In genomic region chr18:36114251-36114650, GRCh38 we compare ENCODE assay signal across 27 cellular contexts.
"Had no signal": no experiment of that assay in that cellular context is flagged by ENCODE, and none has a peak within 500 bp of the region (broad histone marks: within the 10 kb centered on the region; RNA-seq: fewer than 3 reads in every experiment).

No MANE protein-coding gene starts in this region.

- ATAC-seq: activated CD4-positive, CD25-positive, alpha-beta regulatory T cell treated with anti-CD3 and anti-CD28 coated beads, Interleukin-2, amount 50 U/mL, for 24 hours; activated CD8-positive, alpha-beta T cell treated with anti-CD3 and anti-CD28 coated beads for 36 hours; activated T-cell treated with anti-CD3 and anti-CD28 coated beads, Interleukin-2, amount 50 U/mL, for 4 hours; activated T-helper 17 cell treated with anti-CD3 and anti-CD28 coated beads, Interleukin-2, amount 50 U/mL, for 72 hours; foreskin keratinocyte; gastroesophageal sphincter; heart right ventricle had no signal

- H3K4me1 ChIP-seq: foreskin keratinocyte, gastroesophageal sphincter, heart right ventricle had no signal

- H3K9me3 ChIP-seq: gastroesophageal sphincter, heart right ventricle had no signal

- H3K27me3 ChIP-seq: brain microvascular endothelial cell, dorsolateral prefrontal cortex, foreskin keratinocyte, gastroesophageal sphincter, heart right ventricle had no signal

- H3K4me3 ChIP-seq: coronary artery, dorsolateral prefrontal cortex, gastroesophageal sphincter, heart right ventricle had no signal

- DNase-seq: activated B cell treated with CpG ODN at 0.5 μM for 24 hours; activated CD4-positive, alpha-beta T cell treated with anti-CD3 and anti-CD28 coated beads for 48 hours; activated CD4-positive, alpha-beta T cell treated with anti-CD3 and anti-CD28 coated beads, Interleukin-2, amount 50 U/mL, for 1 hour; activated CD4-positive, alpha-beta T cell treated with anti-CD3 and anti-CD28 coated beads, Interleukin-2, amount 50 U/mL, for 48 hours; activated CD8-positive, alpha-beta memory T cell treated with anti-CD3 and anti-CD28 coated beads for 24 hours; activated CD8-positive, alpha-beta T cell treated with anti-CD3 and anti-CD28 coated beads for 36 hours; activated effector memory CD4-positive, alpha-beta T cell treated with Interleukin-2 at 50 U/mL for 16 hours; activated gamma-delta T cell treated with Interleukin-2 at 50 U/mL for 16 hours; activated naive CD4-positive, alpha-beta T cell treated with anti-CD3 and anti-CD28 coated beads, Interleukin-2, amount 50 U/mL, for 16 hours; activated naive CD4-positive, alpha-beta T cell treated with Interleukin-2 at 50 U/mL for 16 hours; activated T-cell treated with anti-CD3 and anti-CD28 coated beads, Interleukin-2, amount 50 U/mL, for 4 hours; amniotic stem cell; anterior cingulate cortex; brain microvascular endothelial cell; dorsolateral prefrontal cortex; effector memory CD4-positive, alpha-beta T cell; endodermal cell; foreskin keratinocyte; heart right ventricle; hippocampal formation; T-helper 2 cell; WERI-Rb-1 had no signal

- H3K27ac ChIP-seq: brain microvascular endothelial cell, coronary artery, dorsolateral prefrontal cortex, epithelial cell of prostate, foreskin keratinocyte, gastroesophageal sphincter, heart right ventricle, WERI-Rb-1 had no signal
